ENCODE assay signal across 30 cellular contexts in the genomic region with DNA sequence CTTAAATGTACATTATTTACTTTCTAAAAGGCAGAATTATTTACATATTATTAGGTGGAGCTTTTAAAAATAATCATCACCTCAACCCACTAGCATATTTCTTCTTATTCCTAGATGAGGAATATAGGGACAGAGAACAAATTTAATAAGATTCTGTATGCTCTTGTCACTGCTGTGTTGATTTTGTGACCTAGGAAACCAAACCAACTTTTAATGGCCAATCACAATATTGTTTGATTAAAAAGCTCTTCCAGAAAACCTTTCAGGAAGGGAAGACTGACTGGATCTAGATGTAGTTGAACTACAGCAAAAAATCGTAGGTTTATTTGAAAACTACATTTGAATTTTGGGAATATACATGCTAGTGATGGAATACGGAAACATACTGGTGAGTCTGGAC.
DNase-seq lines count a peak whose midpoint lies in the region; ATAC-seq, FAIRE-seq and TF ChIP-seq lines count a peak whose summit lies in the region.
"Had no signal": no experiment of that assay in that cellular context is flagged by ENCODE, and none has a peak within 500 bp of the region (broad histone marks: within the 10 kb centered on the region; RNA-seq: fewer than 3 reads in every experiment).

No MANE protein-coding gene starts in this region.

- peaks cover 7 to 34% (median 20%) of the 10 kb centered on the region in 4 donors for H3K36me3 ChIP-seq in esophagus muscularis mucosa
- H3K36me3 ChIP-seq in heart right ventricle = peaks cover 0 to 47% (median 9%) of the 10 kb centered on the region in 9 donors
- H3K36me3 ChIP-seq: uterus had no signal

- no peak for TF ChIP-seq POLR2A in esophagus muscularis mucosa (IDR thresholded peaks at IDR 0.05; ENCODE audit: low read depth)

- intact Hi-C loops in esophagus muscularis mucosa (cut with DNase I) (no loop called here), heart right ventricle (cut with DNase I) (loop anchor here in 4 of 10 donors (5.0 to 10.0 kb wide), 4 partner anchors 120 to 230 kb away; partner anchors contain the start of gene MBNL2 (in 2 of the 4))

- no peak for TF ChIP-seq EP300 in esophagus muscularis mucosa (IDR thresholded peaks at IDR 0.05)

- FAIRE-seq in A204.1 (lab: Jason Lieb, UNC) = peak; percentile 64
- FAIRE-seq: GM12878, H54, HTR-8/SVneo, K562 had no signal

- H3K4me1 ChIP-seq in esophagus muscularis mucosa = peaks cover 38 to 81% (median 71%) of the 10 kb centered on the region in 4 donors
- peaks cover 0 to 65% (median 35%) of the 10 kb centered on the region in 9 donors for H3K4me1 ChIP-seq in heart right ventricle

- H3K4me3 ChIP-seq in esophagus muscularis mucosa = no peak overlapping the region
- no peak overlapping the region for H3K4me3 ChIP-seq in heart right ventricle
- H3K4me3 ChIP-seq: GM12878, K562, left lung, MG63, skin epidermis, uterus had no signal

- peak; percentile 22 for DNase-seq in M059J (ENCODE audit: low read depth)
- DNase-seq in esophagus muscularis mucosa (ENCODE audit: extremely low spot score) = no peak
- peak; percentile 35 for DNase-seq in renal cortical epithelial cell (ENCODE audit: low read depth)
- DNase-seq in activated CD4-positive, alpha-beta T cell treated with anti-CD3 and anti-CD28 coated beads for 1 hour = no peak
- DNase-seq in effector CD4-positive, alpha-beta T cell = no peak
- no peak for DNase-seq in heart right ventricle
- DNase-seq in activated CD8-positive, alpha-beta memory T cell treated with anti-CD3 and anti-CD28 coated beads for 24 hours = no peak
- DNase-seq: activated T-cell treated with anti-CD3 and anti-CD28 coated beads for 4 hours; amygdala; BE2C; brain microvascular endothelial cell; CD8-positive, alpha-beta memory T cell; DMS153; left lung; MG63; midbrain; naive thymus-derived CD4-positive, alpha-beta T cell; NCI-H1930; NCI-H526; nucleus accumbens; Right ventricle myocardium superior; stimulated activated naive B cell treated with anti-CD40 and anti-IgM and Interleukin-4, amounts not matched to agents 10 μg/mL and 1 μg/mL and 100 μg/mL, for 72 hours; uterus had no signal

- ATAC-seq in heart right ventricle = no peak
- ATAC-seq: activated naive CD4-positive, alpha-beta T cell treated with anti-CD3 and anti-CD28 coated beads, Interleukin-2, amount 50 U/mL, for 72 hours; GM12878; K562; left lung; naive thymus-derived CD4-positive, alpha-beta T cell; stimulated activated naive B cell treated with anti-CD40 and anti-IgM and Interleukin-4, amounts not matched to agents 10 μg/mL and 1 μg/mL and 100 μg/mL, for 72 hours had no signal

- H3K9me3 ChIP-seq in esophagus muscularis mucosa (no peaks in the 10 kb centered on the region), heart right ventricle (no peaks in the 10 kb centered on the region)
- H3K9me3 ChIP-seq: BE2C, left lung, MG63, uterus had no signal

- 51% methylated on average over 2 of the region's 2 CpGs for WGBS in esophagus muscularis mucosa
- 82 to 84% methylated on average over 2 of the region's 2 CpGs for WGBS in heart right ventricle, 2 donors

- H3K27me3 ChIP-seq in esophagus muscularis mucosa (no peaks in the 10 kb centered on the region), heart right ventricle (no peaks in the 10 kb centered on the region)
- H3K27me3 ChIP-seq: BE2C, brain microvascular endothelial cell, left lung, MG63, uterus had no signal

- H3K27ac ChIP-seq in esophagus muscularis mucosa (replicated peaks in 1 of 4) (peak overlapping the region; percentile 7 to 86 (median 84)), heart right ventricle (peak overlapping the region in 3 of 10 donors; percentile 4 to 81 (median 31))
- H3K27ac ChIP-seq: brain microvascular endothelial cell, left lung had no signal

- TF ChIP-seq CTCF in esophagus muscularis mucosa (IDR thresholded peaks at IDR 0.05) = no peak
- no peak for TF ChIP-seq CTCF in heart right ventricle (IDR thresholded peaks at IDR 0.05)

Comparison
In these comparisons a context has a peak if more than half of its experiments do, and no peak if none do; other contexts are left out.
1. DNase-seq: peak in M059J (single experiment) and renal cortical epithelial cell (single experiment); none in esophagus muscularis mucosa (single experiment), activated CD4-positive, alpha-beta T cell treated with anti-CD3 and anti-CD28 coated beads for 1 hour (single experiment), effector CD4-positive, alpha-beta T cell (single experiment), heart right ventricle (0 of 2) and activated CD8-positive, alpha-beta memory T cell treated with anti-CD3 and anti-CD28 coated beads for 24 hours (single experiment).